In the genomic region with DNA sequence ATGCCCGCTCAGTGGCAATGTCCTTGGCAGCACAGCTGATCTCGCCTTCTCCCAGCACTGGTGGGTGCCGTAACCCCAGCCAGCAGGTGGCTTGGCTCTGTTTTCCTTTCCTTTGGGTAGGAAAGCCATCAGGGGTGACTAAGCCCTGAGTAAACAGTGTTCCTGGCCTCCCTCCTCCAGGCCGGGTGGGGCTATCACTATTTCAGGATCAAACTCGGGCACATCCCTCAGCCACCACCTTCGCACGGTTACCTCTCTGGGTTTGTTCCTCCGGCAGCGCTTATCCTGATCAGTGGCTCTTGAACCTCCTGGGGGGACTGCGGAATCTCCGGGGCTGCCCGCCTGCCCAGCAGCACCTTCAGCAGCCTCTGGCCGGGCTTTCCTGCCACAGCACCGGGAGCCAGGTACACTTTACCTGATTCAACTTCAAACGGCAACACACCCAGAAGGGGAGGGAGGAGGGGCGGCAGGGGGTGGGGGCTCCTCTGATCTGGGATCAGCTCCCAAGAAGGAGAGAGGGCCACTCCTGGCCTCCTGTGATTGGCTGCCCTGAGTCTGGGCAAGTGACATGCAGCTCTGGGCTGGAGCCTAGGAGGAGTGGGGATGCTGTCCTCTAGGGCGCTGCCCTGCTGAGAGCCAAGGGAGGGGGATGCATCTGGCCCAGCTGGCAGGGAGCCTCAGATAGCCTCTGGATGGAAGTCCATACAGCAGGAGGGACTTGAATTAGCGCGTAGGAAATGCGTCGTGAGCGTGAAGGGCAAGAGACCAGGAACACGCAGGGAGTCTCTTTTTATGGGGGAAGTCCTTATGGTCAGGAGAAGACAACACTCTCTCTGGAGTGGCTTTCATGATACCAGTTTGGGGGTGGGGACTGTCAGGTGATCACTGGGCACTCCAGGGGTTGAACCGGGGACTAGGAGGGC, we compare ENCODE assay signal across 11 cellular contexts. TPM values are rescaled to one million over a fixed set of nuclear protein-coding genes. Genes with fewer than 3 reads are reported as not detected.
DNase-seq lines count a peak whose midpoint lies in the region; ATAC-seq and TF ChIP-seq lines count a peak whose summit lies in the region.
"Had no signal": no experiment of that assay in that cellular context is flagged by ENCODE, and none has a peak within 500 bp of the region (broad histone marks: within the 10 kb centered on the region; RNA-seq: fewer than 3 reads in every experiment).

A gene with protein sequence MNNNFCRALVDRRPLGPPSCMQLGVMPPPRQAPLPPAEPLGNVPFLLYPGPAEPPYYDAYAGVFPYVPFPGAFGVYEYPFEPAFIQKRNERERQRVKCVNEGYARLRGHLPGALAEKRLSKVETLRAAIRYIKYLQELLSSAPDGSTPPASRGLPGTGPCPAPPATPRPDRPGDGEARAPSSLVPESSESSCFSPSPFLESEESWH (minus strand): TSS at position 353 of the 923 bp plus-strand sequence. CDS start 11,812 bp downstream, outside the sequence.

- no peak within 1 kb of the TSS for H2BK120ac ChIP-seq in IMR-90 (ENCODE audit: low read depth, low read length)

- peaks cover 2% of the 10 kb centered on the region; the same call in 1 of the 2 replicates for H3K4me1 ChIP-seq in IMR-90 (ENCODE audit: control insufficient read depth, insufficient read depth, low read length)

- no peak within 1 kb of the TSS for H3K4me2 ChIP-seq in IMR-90 (ENCODE audit: low read depth, low read length)

- no peak within 1 kb of the TSS for H2BK15ac ChIP-seq in IMR-90 (ENCODE audit: low read depth, low read length)

- H3K27ac ChIP-seq in IMR-90 (ENCODE audit: insufficient read depth, low read length): no peak within 1 kb of the TSS

- dilution Hi-C loops in IMR-90 (cut with HindIII; ENCODE audit: low sequenced_read_pairs, unreplicated experiment): no loop called here

- no peak within 1 kb of the TSS for H2AK9ac ChIP-seq in IMR-90 (replicated peaks; ENCODE audit: low read depth, low read length, poor library complexity)

- in situ Hi-C loops in IMR-90 (cut with MboI; ENCODE audit: low sequenced_read_pairs): no loop called here
- in situ Hi-C loops in G401 (cut with HindIII; ENCODE audit: low sequenced_read_pairs): no loop called here

- peak; percentile 27; the same call in 1 of the 2 replicates for TF ChIP-seq CTCF in IMR-90 (conservative IDR thresholded peaks at IDR 0.05; ENCODE audit: low read depth, low read length)

- no peak within 1 kb of the TSS for H3K14ac ChIP-seq in IMR-90 (replicated peaks; ENCODE audit: low read depth, low read length)

- no peaks in the 10 kb centered on the region for H3K9me3 ChIP-seq in IMR-90 (ENCODE audit: control insufficient read depth, insufficient read depth, low read length)

- no peak within 1 kb of the TSS for H3K9ac ChIP-seq in IMR-90 (ENCODE audit: low read depth, low read length)

- CTCF ChIA-PET in IMR-90 (lab: Yijun Ruan, JAX): no interaction called here

- ATAC-seq in IMR-90 (ENCODE audit: low read depth) (peak; percentile 79), SK-N-SH treated with all-trans-retinoic acid at 6 μM for 48 hours (peak; percentile 58), GM19351 (IDR thresholded peaks at IDR 0.05; ENCODE audit: unreplicated experiment) (no peak), GM19455 (IDR thresholded peaks at IDR 0.05; ENCODE audit: unreplicated experiment) (no peak)
- ATAC-seq: natural killer cell treated with Interleukin-12 subunit alpha and Interleukin-12 subunit beta and Interleukin-15 and Interleukin-18, amount 100 ng/mL, for 72 hours had no signal

- H2AFZ ChIP-seq in IMR-90 (replicated peaks; ENCODE audit: low read length, poor library complexity): peak within 1 kb of the TSS; percentile 63

- no peaks in the 10 kb centered on the region for H4K20me1 ChIP-seq in IMR-90 (ENCODE audit: insufficient read depth, low read length)

- H3K27me3 ChIP-seq in IMR-90 (ENCODE audit: control insufficient read depth, insufficient read depth, low read length): peaks cover 37% of the 10 kb centered on the region

- DNase-seq in AG20443 (ENCODE audit: low spot score): peak; percentile 41
- DNase-seq in IMR-90: peak; percentile 59
- DNase-seq in kidney glomerular epithelial cell (lab: John Stamatoyannopoulos, UW): peak; percentile 16
- DNase-seq in T-helper 9 cell: no peak
- DNase-seq in G401 (ENCODE audit: low spot score): no peak
- DNase-seq: CD4-positive, alpha-beta memory T cell; effector CD8-positive, alpha-beta T cell had no signal

- no peaks in the 10 kb centered on the region for H3K36me3 ChIP-seq in IMR-90 (ENCODE audit: control insufficient read depth, insufficient read depth, low read length)

- intact Hi-C loops in IMR-90 (cut with micrococcal nuclease): no loop called here

- H2BK5ac ChIP-seq in IMR-90 (ENCODE audit: low read depth, low read length, poor library complexity, severe bottlenecking): no peak within 1 kb of the TSS

- WGBS in IMR-90 (ENCODE audit: extremely low coverage in 2 of 2, insufficient read length in 1 of 2), 2 experiments: 55% methylated on average over 12 of the region's 24 CpGs; no CpG with 5 or more reads in 1 of the 2 experiments

- no peak within 1 kb of the TSS for H3K23ac ChIP-seq in IMR-90 (ENCODE audit: low read depth, low read length)

- no peak within 1 kb of the TSS for H4K8ac ChIP-seq in IMR-90 (ENCODE audit: low read depth in 2 of 2, low read length in 2 of 2)

- TF ChIP-seq RAD21 in IMR-90 (IDR thresholded peaks at IDR 0.05; ENCODE audit: low read length): peak; percentile 30

- no peak within 1 kb of the TSS for H2AK5ac ChIP-seq in IMR-90 (ENCODE audit: low read depth, low read length)

- 0 out of 2 replicates have a peak, but pooled peaks cover 2% of the 10 kb centered on the region for H3K9me1 ChIP-seq in IMR-90 (ENCODE audit: insufficient read depth, low read length)

- TF ChIP-seq POLR2A in IMR-90 (IDR thresholded peaks at IDR 0.05; ENCODE audit: low read depth, low read length): no peak

- H4K91ac ChIP-seq in IMR-90 (ENCODE audit: insufficient read depth, low read depth, low read length): no peak within 1 kb of the TSS

- H2BK20ac ChIP-seq in IMR-90 (ENCODE audit: low read depth, low read length): no peak within 1 kb of the TSS

- no peak within 1 kb of the TSS for H3K18ac ChIP-seq in IMR-90 (ENCODE audit: low read depth, low read length)

- H3K56ac ChIP-seq in IMR-90 (ENCODE audit: extremely low read depth, insufficient read depth, low read length): no peak within 1 kb of the TSS

- no TSS peak for BruUV-seq in IMR-90 (replicated peaks; lab: Mats Ljungman, UMichigan)

- POLR2A ChIA-PET in IMR-90 (lab: Charles Lee; ENCODE audit: unreplicated experiment): no interaction called here

- H3K4ac ChIP-seq in IMR-90 (ENCODE audit: low read depth, low read length): no peak within 1 kb of the TSS

- no peaks in the 10 kb centered on the region for H3K79me1 ChIP-seq in IMR-90 (ENCODE audit: low read depth in 1 of 2, low read length in 2 of 2)

- no peak within 1 kb of the TSS for H4K5ac ChIP-seq in IMR-90 (ENCODE audit: low read depth, low read length)

- H3K4me3 ChIP-seq in IMR-90 (ENCODE audit: insufficient read depth, low read depth, low read length): no peak within 1 kb of the TSS

TF ChIP-seq in IMR-90, 13 proteins besides CTCF, POLR2A, EP300 and RAD21:
- TF ChIP-seq FOS (IDR thresholded peaks at IDR 0.05; ENCODE audit: low read depth, low read length): no peak
- peak; percentile 13; the same call in 1 of the 2 replicates for TF ChIP-seq SMC3 (IDR thresholded peaks at IDR 0.05; ENCODE audit: low read depth, low read length)
- TF ChIP-seq MAFK (IDR thresholded peaks at IDR 0.05; ENCODE audit: low read depth, low read length): no peak
- TF ChIP-seq MAZ (IDR thresholded peaks at IDR 0.05; ENCODE audit: borderline replicate concordance, low read depth, low read length): peak; percentile 56; the same call in 1 of the 2 replicates

TF ChIP-seq in SK-N-SH treated with all-trans-retinoic acid at 6 μM for 48 hours, 23 proteins besides CTCF, POLR2A, EP300 and RAD21 (continues in another document):
- TF ChIP-seq ARNTL (CRISPR knock-in tag; IDR thresholded peaks at IDR 0.05; ENCODE audit: borderline replicate concordance, low read depth): no peak
- no peak for TF ChIP-seq SNAI2 (CRISPR knock-in tag; IDR thresholded peaks at IDR 0.05)
- TF ChIP-seq, protein P1, sequence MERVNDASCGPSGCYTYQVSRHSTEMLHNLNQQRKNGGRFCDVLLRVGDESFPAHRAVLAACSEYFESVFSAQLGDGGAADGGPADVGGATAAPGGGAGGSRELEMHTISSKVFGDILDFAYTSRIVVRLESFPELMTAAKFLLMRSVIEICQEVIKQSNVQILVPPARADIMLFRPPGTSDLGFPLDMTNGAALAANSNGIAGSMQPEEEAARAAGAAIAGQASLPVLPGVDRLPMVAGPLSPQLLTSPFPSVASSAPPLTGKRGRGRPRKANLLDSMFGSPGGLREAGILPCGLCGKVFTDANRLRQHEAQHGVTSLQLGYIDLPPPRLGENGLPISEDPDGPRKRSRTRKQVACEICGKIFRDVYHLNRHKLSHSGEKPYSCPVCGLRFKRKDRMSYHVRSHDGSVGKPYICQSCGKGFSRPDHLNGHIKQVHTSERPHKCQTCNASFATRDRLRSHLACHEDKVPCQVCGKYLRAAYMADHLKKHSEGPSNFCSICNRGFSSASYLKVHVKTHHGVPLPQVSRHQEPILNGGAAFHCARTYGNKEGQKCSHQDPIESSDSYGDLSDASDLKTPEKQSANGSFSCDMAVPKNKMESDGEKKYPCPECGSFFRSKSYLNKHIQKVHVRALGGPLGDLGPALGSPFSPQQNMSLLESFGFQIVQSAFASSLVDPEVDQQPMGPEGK (CRISPR knock-in tag; IDR thresholded peaks at IDR 0.05; ENCODE audit: borderline replicate concordance): no peak
- TF ChIP-seq RARB (CRISPR knock-in tag; IDR thresholded peaks at IDR 0.05): no peak
- TF ChIP-seq ZFP3 (CRISPR knock-in tag; IDR thresholded peaks at IDR 0.05): no peak
- TF ChIP-seq, protein P2, sequence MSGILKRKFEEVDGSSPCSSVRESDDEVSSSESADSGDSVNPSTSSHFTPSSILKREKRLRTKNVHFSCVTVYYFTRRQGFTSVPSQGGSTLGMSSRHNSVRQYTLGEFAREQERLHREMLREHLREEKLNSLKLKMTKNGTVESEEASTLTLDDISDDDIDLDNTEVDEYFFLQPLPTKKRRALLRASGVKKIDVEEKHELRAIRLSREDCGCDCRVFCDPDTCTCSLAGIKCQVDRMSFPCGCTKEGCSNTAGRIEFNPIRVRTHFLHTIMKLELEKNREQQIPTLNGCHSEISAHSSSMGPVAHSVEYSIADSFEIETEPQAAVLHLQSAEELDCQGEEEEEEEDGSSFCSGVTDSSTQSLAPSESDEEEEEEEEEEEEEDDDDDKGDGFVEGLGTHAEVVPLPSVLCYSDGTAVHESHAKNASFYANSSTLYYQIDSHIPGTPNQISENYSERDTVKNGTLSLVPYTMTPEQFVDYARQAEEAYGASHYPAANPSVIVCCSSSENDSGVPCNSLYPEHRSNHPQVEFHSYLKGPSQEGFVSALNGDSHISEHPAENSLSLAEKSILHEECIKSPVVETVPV (CRISPR knock-in tag; IDR thresholded peaks at IDR 0.05): no peak
- TF ChIP-seq ZNF565 (CRISPR knock-in tag; conservative IDR thresholded peaks at IDR 0.05; ENCODE audit: low read depth): no peak
- no peak for TF ChIP-seq ESRRG (CRISPR knock-in tag; IDR thresholded peaks at IDR 0.05)

RNA-seq across cellular contexts. Expression of the gene that starts here (rescaled TPM):
- not detected in 2 replicates for total RNA-seq in IMR-90 (2012; rRNA removed)
- not detected in 2 replicates for polyA plus RNA-seq in IMR-90 (2012; rRNA removed)
- polyA plus RNA-seq in IMR-90 (2012; cell fraction: cytosol; rRNA removed): not detected in 2 replicates
- 0.12 TPM in 1 of 2 replicates, not detected in the other for polyA plus RNA-seq in IMR-90 (2012; cell fraction: nucleus; rRNA removed; ENCODE audit: low replicate concordance)
- 0.20 and 0.62 TPM in 2 replicates for total RNA-seq in G401 (2014; rRNA removed; shearing (Covaris generic))
- total RNA-seq: natural killer cell treated with Interleukin-12 subunit alpha and Interleukin-12 subunit beta and Interleukin-15 and Interleukin-18, amount 100 ng/mL, for 72 hours had no signal
- polyA plus RNA-seq: CD4-positive, alpha-beta memory T cell had no signal

Comparison
In these comparisons a context has a peak if more than half of its experiments do, and no peak if none do; other contexts are left out.
1. Peak in DNase-seq and ATAC-seq in IMR-90; RNA of the gene not detected or under 1 TPM.
2. DNase-seq: peak in AG20443 (single experiment) and kidney glomerular epithelial cell (single experiment); none in T-helper 9 cell (single experiment) and G401 (single experiment).